ENCODE assay signal across 4 cellular contexts in the genomic region with DNA sequence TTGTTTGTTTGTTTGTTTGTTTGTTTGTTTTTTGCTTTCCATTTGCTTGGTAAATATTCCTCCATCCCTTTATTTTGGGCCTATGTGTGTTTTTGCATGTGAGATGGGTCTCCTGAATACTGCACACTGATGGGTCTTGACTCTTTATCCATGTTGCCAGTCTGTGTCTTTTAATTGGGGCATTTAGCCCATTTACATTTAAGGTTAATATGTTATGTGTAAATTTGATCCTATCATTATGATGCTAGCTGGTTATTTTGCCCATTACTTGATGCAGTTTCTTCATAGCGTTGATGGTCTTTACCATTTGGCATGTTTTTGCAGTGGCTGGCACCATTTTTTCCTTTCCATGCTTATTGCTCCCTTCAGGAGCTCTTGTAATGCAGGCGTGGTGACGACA. TPM values are rescaled to one million over a fixed set of nuclear protein-coding genes. Genes with fewer than 3 reads are reported as not detected.
"Had no signal": no experiment of that assay in that cellular context is flagged by ENCODE, and none has a peak within 500 bp of the region (broad histone marks: within the 10 kb centered on the region; RNA-seq: fewer than 3 reads in every experiment).

No MANE protein-coding gene starts in this region.

RNA-seq across cellular contexts. Expression of a gene that starts 16.4 kb away (rescaled TPM):
- total RNA-seq: LHCN-M2, MCF 10A, NCI-H460 had no signal

RNA-seq across cellular contexts. Expression of a gene that starts 42.2 kb away (rescaled TPM):
- total RNA-seq: LHCN-M2, M059J, MCF 10A, NCI-H460 had no signal
